Comparison of ENCODE assay signal across 1 cellular context in the genomic region with DNA sequence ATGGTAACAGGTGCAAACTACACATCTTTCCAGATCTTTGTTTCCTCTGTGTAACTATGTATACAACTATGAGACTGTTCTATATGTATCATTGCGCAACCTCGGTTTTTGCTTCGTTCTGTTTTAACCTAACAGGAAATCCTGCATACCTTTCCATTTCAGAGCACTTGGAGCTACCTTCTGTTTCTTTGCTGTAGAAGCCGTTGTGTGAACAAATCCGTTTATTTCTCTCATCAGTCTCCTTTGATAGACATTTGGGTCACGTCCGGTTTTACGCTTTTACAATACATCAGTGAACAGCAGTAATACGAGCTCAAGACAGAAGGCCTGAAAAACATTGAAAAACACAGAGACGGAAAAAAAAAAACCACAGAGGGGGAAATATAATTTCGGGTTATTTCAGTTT.
TF ChIP-seq lines count a peak whose summit lies in the region.

No MANE protein-coding gene starts in this region.

TF ChIP-seq in K562, 482 proteins besides CTCF, POLR2A, EP300 and RAD21 (continued from another document and continues in another):
- TF ChIP-seq ZBTB40 (IDR thresholded peaks at IDR 0.05) (peak; percentile 54; the same call in 1 of the 2 replicates), ZBTB40 (CRISPR knock-in tag; IDR thresholded peaks at IDR 0.05) (no peak), TCF3 (CRISPR knock-in tag; IDR thresholded peaks at IDR 0.05) (no peak), SREBF1 (IDR thresholded peaks at IDR 0.05; ENCODE audit: borderline replicate concordance, low read depth, low read length) (no peak), FOXK2 (conservative IDR thresholded peaks at IDR 0.05 in 1 of 2, IDR thresholded peaks at IDR 0.05 in 1 of 2; ENCODE audit: low read depth in 2 of 2) (no peak), ATF1 (CRISPR knock-in tag; IDR thresholded peaks at IDR 0.05) (no peak), ATF1 (tag; IDR thresholded peaks at IDR 0.05) (no peak), ETV5 (CRISPR knock-in tag; IDR thresholded peaks at IDR 0.05; ENCODE audit: low read depth) (no peak), CBX5 (IDR thresholded peaks at IDR 0.05; ENCODE audit: borderline replicate concordance, low read depth) (no peak), MAX (CRISPR knock-in tag; IDR thresholded peaks at IDR 0.05) (no peak), TBP (optimal IDR thresholded peaks at IDR 0.05; ENCODE audit: low read depth, low read length) (no peak), ZC3H11A (IDR thresholded peaks at IDR 0.05; ENCODE audit: low read depth, low read length) (no peak), TEAD4 (IDR thresholded peaks at IDR 0.05; ENCODE audit: low read length) (peak; percentile 27; the same call in 1 of the 2 replicates), TEAD4 (CRISPR knock-in tag; IDR thresholded peaks at IDR 0.05; ENCODE audit: borderline replicate concordance) (no peak), BRF1 (IDR thresholded peaks at IDR 0.05; ENCODE audit: borderline replicate concordance, extremely low read depth, insufficient read length) (no peak), HOXB6 (CRISPR knock-in tag; IDR thresholded peaks at IDR 0.05; ENCODE audit: borderline replicate concordance) (no peak), RFX1 (IDR thresholded peaks at IDR 0.05) (peak; percentile 33; the same call in 1 of the 2 replicates), PHF21A (IDR thresholded peaks at IDR 0.05; ENCODE audit: borderline replicate concordance, low read depth) (no peak), ZNF282 (CRISPR knock-in tag; IDR thresholded peaks at IDR 0.05) (no peak), ARID1B (IDR thresholded peaks at IDR 0.05) (no peak), NFYB (IDR thresholded peaks at IDR 0.05; ENCODE audit: extremely low read depth, insufficient read length) (no peak), KLF1 (tag; IDR thresholded peaks at IDR 0.05) (no peak), HDAC1 (IDR thresholded peaks at IDR 0.05) (peak in 1 of 2 experiments; percentile 42; a peak in 1 of 4 replicates), ZBTB1 (CRISPR knock-in tag; IDR thresholded peaks at IDR 0.05; ENCODE audit: borderline replicate concordance, low read depth) (no peak), EHMT2 (IDR thresholded peaks at IDR 0.05) (no peak), TFAM (CRISPR knock-in tag; conservative IDR thresholded peaks at IDR 0.05) (no peak), CEBPG (CRISPR knock-in tag; IDR thresholded peaks at IDR 0.05) (peak; percentile 98), CEBPG (tag; conservative IDR thresholded peaks at IDR 0.05 in 1 of 2, IDR thresholded peaks at IDR 0.05 in 1 of 2) (peak; percentile 98 to 100), FOXA3 (CRISPR knock-in tag; conservative IDR thresholded peaks at IDR 0.05 in 1 of 2, IDR thresholded peaks at IDR 0.05 in 1 of 2) (0 out of 4 replicates have a peak, but pooled peaks of 1 of the 2 experiments have one; percentile 15), EP400 (IDR thresholded peaks at IDR 0.05) (peak; percentile 60), KDM1A (IDR thresholded peaks at IDR 0.05) (0 out of 4 replicates have a peak, but pooled peaks of 1 of the 2 experiments have one; percentile 39), SIN3B (IDR thresholded peaks at IDR 0.05; ENCODE audit: low read depth) (no peak), PKNOX1 (IDR thresholded peaks at IDR 0.05) (no peak), ZNF609 (CRISPR knock-in tag; IDR thresholded peaks at IDR 0.05; ENCODE audit: borderline replicate concordance) (0 out of 2 replicates have a peak, but pooled peaks have one; percentile 42), THRAP3 (IDR thresholded peaks at IDR 0.05; ENCODE audit: borderline replicate concordance) (no peak), MIER1 (IDR thresholded peaks at IDR 0.05; ENCODE audit: low read depth) (0 out of 2 replicates have a peak, but pooled peaks have one; percentile 57), GABPB2 (CRISPR knock-in tag; conservative IDR thresholded peaks at IDR 0.05) (no peak), BRCA1 (IDR thresholded peaks at IDR 0.05) (no peak), BRCA1 (CRISPR knock-in tag; IDR thresholded peaks at IDR 0.05) (no peak)
- TF ChIP-seq, protein P1, sequence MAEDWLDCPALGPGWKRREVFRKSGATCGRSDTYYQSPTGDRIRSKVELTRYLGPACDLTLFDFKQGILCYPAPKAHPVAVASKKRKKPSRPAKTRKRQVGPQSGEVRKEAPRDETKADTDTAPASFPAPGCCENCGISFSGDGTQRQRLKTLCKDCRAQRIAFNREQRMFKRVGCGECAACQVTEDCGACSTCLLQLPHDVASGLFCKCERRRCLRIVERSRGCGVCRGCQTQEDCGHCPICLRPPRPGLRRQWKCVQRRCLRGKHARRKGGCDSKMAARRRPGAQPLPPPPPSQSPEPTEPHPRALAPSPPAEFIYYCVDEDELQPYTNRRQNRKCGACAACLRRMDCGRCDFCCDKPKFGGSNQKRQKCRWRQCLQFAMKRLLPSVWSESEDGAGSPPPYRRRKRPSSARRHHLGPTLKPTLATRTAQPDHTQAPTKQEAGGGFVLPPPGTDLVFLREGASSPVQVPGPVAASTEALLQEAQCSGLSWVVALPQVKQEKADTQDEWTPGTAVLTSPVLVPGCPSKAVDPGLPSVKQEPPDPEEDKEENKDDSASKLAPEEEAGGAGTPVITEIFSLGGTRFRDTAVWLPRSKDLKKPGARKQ (CRISPR knock-in tag; IDR thresholded peaks at IDR 0.05): 0 out of 2 replicates have a peak, but pooled peaks have one; percentile 22
- TF ChIP-seq, protein P2, sequence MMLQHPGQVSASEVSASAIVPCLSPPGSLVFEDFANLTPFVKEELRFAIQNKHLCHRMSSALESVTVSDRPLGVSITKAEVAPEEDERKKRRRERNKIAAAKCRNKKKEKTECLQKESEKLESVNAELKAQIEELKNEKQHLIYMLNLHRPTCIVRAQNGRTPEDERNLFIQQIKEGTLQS (IDR thresholded peaks at IDR 0.05): peak; percentile 77
- TF ChIP-seq, protein P2 (CRISPR knock-in tag; conservative IDR thresholded peaks at IDR 0.05): no peak
- TF ChIP-seq, protein P3, sequence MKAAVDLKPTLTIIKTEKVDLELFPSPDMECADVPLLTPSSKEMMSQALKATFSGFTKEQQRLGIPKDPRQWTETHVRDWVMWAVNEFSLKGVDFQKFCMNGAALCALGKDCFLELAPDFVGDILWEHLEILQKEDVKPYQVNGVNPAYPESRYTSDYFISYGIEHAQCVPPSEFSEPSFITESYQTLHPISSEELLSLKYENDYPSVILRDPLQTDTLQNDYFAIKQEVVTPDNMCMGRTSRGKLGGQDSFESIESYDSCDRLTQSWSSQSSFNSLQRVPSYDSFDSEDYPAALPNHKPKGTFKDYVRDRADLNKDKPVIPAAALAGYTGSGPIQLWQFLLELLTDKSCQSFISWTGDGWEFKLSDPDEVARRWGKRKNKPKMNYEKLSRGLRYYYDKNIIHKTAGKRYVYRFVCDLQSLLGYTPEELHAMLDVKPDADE (conservative IDR thresholded peaks at IDR 0.05; ENCODE audit: control insufficient read depth, low read depth, low read length): no peak
